ENCODE assay signal across 8 cellular contexts in the genomic region with DNA sequence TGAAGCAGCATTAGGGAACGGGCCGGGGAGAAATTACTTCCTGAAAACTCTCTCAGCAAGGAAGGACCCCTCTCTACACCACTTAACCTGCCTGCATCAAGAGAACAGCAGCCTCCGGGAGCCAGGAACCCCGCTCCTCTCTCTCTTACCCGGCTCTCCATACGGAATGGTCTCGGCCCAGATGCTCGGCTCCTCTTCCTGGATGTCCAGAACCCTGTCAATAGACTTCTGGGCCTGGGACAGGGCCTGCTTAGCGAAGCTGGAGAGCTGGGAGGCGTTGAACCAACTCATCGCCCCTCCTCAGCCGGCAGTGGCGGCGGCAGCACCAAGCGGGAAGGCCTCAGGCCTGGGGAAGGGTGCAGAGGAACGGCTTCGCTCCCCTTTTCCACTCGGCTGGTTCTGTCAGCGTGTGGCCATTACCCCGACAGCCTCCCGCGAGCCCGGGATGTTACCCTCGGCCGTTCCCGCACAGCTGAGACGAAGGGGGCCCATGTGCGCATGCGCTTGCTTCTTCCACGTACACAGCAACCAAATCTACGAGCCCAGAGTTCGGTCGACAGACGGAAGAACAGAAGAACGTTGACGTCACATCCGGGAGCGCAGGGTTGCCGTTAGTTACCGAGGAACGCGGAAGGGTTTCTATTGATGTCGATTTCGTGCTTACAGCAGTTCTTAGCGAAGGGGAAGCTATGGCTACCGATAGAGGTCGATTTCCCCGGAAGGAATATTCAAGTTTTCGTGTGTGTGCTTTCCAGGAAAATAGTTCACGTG. TPM values are rescaled to one million over a fixed set of nuclear protein-coding genes. Genes with fewer than 3 reads are reported as not detected.
A peak's percentile ranks its signal among the peaks of the same experiment; 100 is the strongest.
DNase-seq lines count a peak whose midpoint lies in the region; ATAC-seq, FAIRE-seq and TF ChIP-seq lines count a peak whose summit lies in the region.

A gene with protein sequence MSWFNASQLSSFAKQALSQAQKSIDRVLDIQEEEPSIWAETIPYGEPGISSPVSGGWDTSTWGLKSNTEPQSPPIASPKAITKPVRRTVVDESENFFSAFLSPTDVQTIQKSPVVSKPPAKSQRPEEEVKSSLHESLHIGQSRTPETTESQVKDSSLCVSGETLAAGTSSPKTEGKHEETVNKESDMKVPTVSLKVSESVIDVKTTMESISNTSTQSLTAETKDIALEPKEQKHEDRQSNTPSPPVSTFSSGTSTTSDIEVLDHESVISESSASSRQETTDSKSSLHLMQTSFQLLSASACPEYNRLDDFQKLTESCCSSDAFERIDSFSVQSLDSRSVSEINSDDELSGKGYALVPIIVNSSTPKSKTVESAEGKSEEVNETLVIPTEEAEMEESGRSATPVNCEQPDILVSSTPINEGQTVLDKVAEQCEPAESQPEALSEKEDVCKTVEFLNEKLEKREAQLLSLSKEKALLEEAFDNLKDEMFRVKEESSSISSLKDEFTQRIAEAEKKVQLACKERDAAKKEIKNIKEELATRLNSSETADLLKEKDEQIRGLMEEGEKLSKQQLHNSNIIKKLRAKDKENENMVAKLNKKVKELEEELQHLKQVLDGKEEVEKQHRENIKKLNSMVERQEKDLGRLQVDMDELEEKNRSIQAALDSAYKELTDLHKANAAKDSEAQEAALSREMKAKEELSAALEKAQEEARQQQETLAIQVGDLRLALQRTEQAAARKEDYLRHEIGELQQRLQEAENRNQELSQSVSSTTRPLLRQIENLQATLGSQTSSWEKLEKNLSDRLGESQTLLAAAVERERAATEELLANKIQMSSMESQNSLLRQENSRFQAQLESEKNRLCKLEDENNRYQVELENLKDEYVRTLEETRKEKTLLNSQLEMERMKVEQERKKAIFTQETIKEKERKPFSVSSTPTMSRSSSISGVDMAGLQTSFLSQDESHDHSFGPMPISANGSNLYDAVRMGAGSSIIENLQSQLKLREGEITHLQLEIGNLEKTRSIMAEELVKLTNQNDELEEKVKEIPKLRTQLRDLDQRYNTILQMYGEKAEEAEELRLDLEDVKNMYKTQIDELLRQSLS (minus strand): TSS at position 538 of the 771 bp plus-strand sequence. CDS start 247 bp downstream, at position 291.

- H3K27ac ChIP-seq in SJCRH30: peak within 1 kb of the TSS; percentile 62
- peak within 1 kb of the TSS; percentile 99 for H3K27ac ChIP-seq in astrocyte (ENCODE audit: low read depth, low read length)
- peak within 1 kb of the TSS; percentile 96 for H3K27ac ChIP-seq in hepatocyte
- peak within 1 kb of the TSS; percentile 93 to 97 (median 96) for H3K27ac ChIP-seq in sigmoid colon

- no peak for TF ChIP-seq EP300 in sigmoid colon (IDR thresholded peaks at IDR 0.05)

- peak within 1 kb of the TSS; percentile 100 for H3K9ac ChIP-seq in astrocyte (ENCODE audit: low read length)

- DNase-seq in SJCRH30 (peak; percentile 93 to 95), astrocyte (ENCODE audit: low read depth) (peak; percentile 98), hepatocyte (ENCODE audit: low spot score) (peak; percentile 100), sigmoid colon (peak; percentile 99), DMS 273 treated with DMSO at 0.1 percent for 48 hours (lab: John Stamatoyannopoulos, UW) (no peak)
- no peak for DNase-seq in stimulated activated naive CD4-positive, alpha-beta T cell treated with Interleukin-2 at 50 U/mL for 16 hours (lab: John Stamatoyannopoulos, UW)

- H3K4me3 ChIP-seq in SJCRH30 (peak within 1 kb of the TSS; percentile 90), astrocyte (ENCODE audit: insufficient read depth, low read depth, low read length) (peak within 1 kb of the TSS; percentile 100), hepatocyte (peak within 1 kb of the TSS; percentile 60), sigmoid colon (peak within 1 kb of the TSS; percentile 80 to 82 (median 80))

- H3K36me3 ChIP-seq in SJCRH30 (peaks cover 12% of the 10 kb centered on the region; the same call in 1 of the 2 replicates), astrocyte (ENCODE audit: insufficient read depth, low read length) (peaks cover 29% of the 10 kb centered on the region), hepatocyte (replicated peaks; ENCODE audit: insufficient read depth, low read depth) (no peaks in the 10 kb centered on the region), sigmoid colon (peaks cover 4 to 50% (median 17%) of the 10 kb centered on the region in 4 donors)

- no peaks in the 10 kb centered on the region for H3K9me3 Mint-ChIP-seq in astrocyte (ENCODE audit: unreplicated experiment)

- intact Hi-C loops in sigmoid colon (cut with DNase I): loop anchor here (2.0 kb wide), 1 partner anchor 29 kb away; a partner anchor contains a TSS

- no peaks in the 10 kb centered on the region for H3K27me3 Mint-ChIP-seq in astrocyte (ENCODE audit: low read depth, unreplicated experiment)

- H3K9me2 ChIP-seq in hepatocyte (replicated peaks; ENCODE audit: insufficient read depth): no peaks in the 10 kb centered on the region

- H3K36me3 Mint-ChIP-seq in astrocyte (ENCODE audit: low read depth, unreplicated experiment): peaks cover 6% of the 10 kb centered on the region

- peaks cover 52% of the 10 kb centered on the region for H3K79me2 ChIP-seq in astrocyte (ENCODE audit: insufficient read depth, low read length)
- peaks cover 46% of the 10 kb centered on the region for H3K79me2 ChIP-seq in hepatocyte

- peak; percentile 98 for FAIRE-seq in astrocyte (lab: Jason Lieb, UNC)

- H3K27ac Mint-ChIP-seq in astrocyte (ENCODE audit: unreplicated experiment): peak within 1 kb of the TSS; percentile 98

- H3K9me3 ChIP-seq in SJCRH30 (replicated peaks) (no peaks in the 10 kb centered on the region), astrocyte (ENCODE audit: insufficient read depth, low read depth, low read length) (no peaks in the 10 kb centered on the region), hepatocyte (ENCODE audit: low read depth) (no peaks in the 10 kb centered on the region), sigmoid colon (no peaks in the 10 kb centered on the region)

- WGBS in hepatocyte (ENCODE audit: low lambda C conversion rate, missing lambda C conversion rate): 1% methylated on average over 50 of the region's 50 CpGs
- WGBS in sigmoid colon, 2 donors: 0% methylated on average over 50 of the region's 50 CpGs

- peak; percentile 67 to 79 for TF ChIP-seq POLR2A in sigmoid colon (IDR thresholded peaks at IDR 0.05)

- ATAC-seq in GM18498 (IDR thresholded peaks at IDR 0.05; ENCODE audit: unreplicated experiment) (peak; percentile 96), HG02884 (IDR thresholded peaks at IDR 0.05; ENCODE audit: unreplicated experiment) (peak; percentile 95)

- no peaks in the 10 kb centered on the region for H3K27me3 ChIP-seq in SJCRH30
- no peaks in the 10 kb centered on the region for H3K27me3 ChIP-seq in astrocyte (ENCODE audit: insufficient read depth, low read length)
- no peaks in the 10 kb centered on the region for H3K27me3 ChIP-seq in hepatocyte
- no peaks in the 10 kb centered on the region for H3K27me3 ChIP-seq in sigmoid colon

- peak within 1 kb of the TSS; percentile 88 for H2AFZ ChIP-seq in astrocyte (ENCODE audit: low read depth, low read length)
- H2AFZ ChIP-seq in hepatocyte: peak within 1 kb of the TSS; percentile 80

- H3K4me2 ChIP-seq in astrocyte (ENCODE audit: low read length) (peak within 1 kb of the TSS; percentile 99), hepatocyte (peak within 1 kb of the TSS; percentile 86)

- peaks cover 10% of the 10 kb centered on the region for H3K4me1 Mint-ChIP-seq in astrocyte (ENCODE audit: low read depth, unreplicated experiment)

- no peak for TF ChIP-seq CTCF in astrocyte (IDR thresholded peaks at IDR 0.05; ENCODE audit: insufficient read depth, low read depth, low read length)
- no peak for TF ChIP-seq CTCF in hepatocyte (IDR thresholded peaks at IDR 0.05; ENCODE audit: poor library complexity)
- no peak for TF ChIP-seq CTCF in sigmoid colon (IDR thresholded peaks at IDR 0.05)

- H3K4me1 ChIP-seq in SJCRH30 (0 out of 2 replicates have a peak, but pooled peaks cover 4% of the 10 kb centered on the region), astrocyte (ENCODE audit: insufficient read depth, low read length) (peaks cover 11% of the 10 kb centered on the region), hepatocyte (ENCODE audit: insufficient read depth) (peaks cover 16% of the 10 kb centered on the region), sigmoid colon (peaks cover 0 to 39% (median 29%) of the 10 kb centered on the region in 4 donors)

- peaks cover 42% of the 10 kb centered on the region for H4K20me1 ChIP-seq in astrocyte (ENCODE audit: insufficient read depth, low read length)
- H4K20me1 ChIP-seq in hepatocyte (ENCODE audit: insufficient read depth, poor library complexity, severe bottlenecking): peaks cover 34% of the 10 kb centered on the region

- H3K4me3 Mint-ChIP-seq in astrocyte (ENCODE audit: unreplicated experiment): peak within 1 kb of the TSS; percentile 91

RNA-seq across cellular contexts. Expression of the gene that starts here (rescaled TPM):
- 9.5 and 12.7 TPM in 2 replicates for total RNA-seq in SJCRH30 (2014; rRNA removed; shearing (Covaris generic))
- total RNA-seq in astrocyte: 46.0 and 46.8 TPM in 2 replicates
- 32.0 and 39.6 TPM in 2 replicates for total RNA-seq in hepatocyte
- polyA plus RNA-seq in hepatocyte: 19.5 and 23.8 TPM in 2 replicates
- 10 to 100 TPM; 26.9 to 32.8 (median 30.9) TPM for total RNA-seq in sigmoid colon
- 10 to 100 TPM in 2 of 3 donors, 1 to 10 TPM in 1; 9.9 to 12.4 (median 11.4) TPM for polyA plus RNA-seq in sigmoid colon

Comparison
In these comparisons a context has a peak if more than half of its experiments do, and no peak if none do; other contexts are left out.
1. DNase-seq: peak in SJCRH30 (2 of 2), astrocyte (single experiment), hepatocyte (single experiment) and sigmoid colon (single experiment); none in DMS 273 treated with DMSO at 0.1 percent for 48 hours (single experiment) and stimulated activated naive CD4-positive, alpha-beta T cell treated with Interleukin-2 at 50 U/mL for 16 hours (single experiment).
2. Peak in every context shown above with its lines, with median percentiles within 50 percentile points of each other: H3K27ac ChIP-seq and H3K4me3 ChIP-seq.